Comparison of ENCODE assay signal across 1 cellular context in the genomic region with DNA sequence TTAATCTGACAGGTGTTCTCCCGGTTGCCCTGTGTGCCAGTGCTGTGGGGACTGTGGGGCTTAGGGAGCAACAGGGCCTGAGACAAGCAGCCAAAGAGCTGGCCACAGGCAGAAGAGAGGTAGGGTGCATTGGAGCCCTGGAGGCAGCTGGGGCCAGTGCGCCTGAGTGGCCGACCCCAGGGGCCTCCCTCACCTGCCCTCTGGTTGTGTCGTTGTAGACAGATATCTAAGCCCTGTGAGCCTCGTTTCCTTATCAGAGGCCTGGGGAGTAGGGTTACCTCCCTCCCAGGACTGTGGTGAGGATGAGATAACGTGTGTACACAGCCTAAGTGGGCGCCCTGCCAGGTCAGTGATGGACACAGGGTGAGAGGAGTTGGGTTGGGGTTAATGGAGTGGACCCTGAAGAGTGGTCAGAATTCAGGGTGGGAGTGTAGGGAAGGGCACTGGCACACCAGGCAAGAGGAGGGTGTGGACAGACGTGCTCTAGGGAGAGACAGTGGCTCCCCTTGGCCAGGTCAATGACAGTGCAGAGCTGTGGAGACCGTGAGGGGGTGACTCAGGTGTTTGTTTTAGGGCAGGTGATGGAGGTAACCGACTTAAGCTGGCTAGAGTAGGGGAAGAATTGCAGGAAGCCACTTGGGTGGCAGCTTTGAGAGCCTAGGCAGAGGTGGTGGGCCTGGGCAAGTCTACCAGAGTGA.
TF ChIP-seq lines count a peak whose summit lies in the region.

No MANE protein-coding gene starts in this region.

TF ChIP-seq in HepG2, 621 proteins besides CTCF, POLR2A, EP300 and RAD21 (continues in another document):
- peak; percentile 46; the same call in 1 of the 2 replicates for TF ChIP-seq HDAC2 (CRISPR knock-in tag; IDR thresholded peaks at IDR 0.05)
- no peak for TF ChIP-seq SCMH1 (CRISPR knock-in tag; IDR thresholded peaks at IDR 0.05; ENCODE audit: borderline replicate concordance)
- TF ChIP-seq, protein P1, sequence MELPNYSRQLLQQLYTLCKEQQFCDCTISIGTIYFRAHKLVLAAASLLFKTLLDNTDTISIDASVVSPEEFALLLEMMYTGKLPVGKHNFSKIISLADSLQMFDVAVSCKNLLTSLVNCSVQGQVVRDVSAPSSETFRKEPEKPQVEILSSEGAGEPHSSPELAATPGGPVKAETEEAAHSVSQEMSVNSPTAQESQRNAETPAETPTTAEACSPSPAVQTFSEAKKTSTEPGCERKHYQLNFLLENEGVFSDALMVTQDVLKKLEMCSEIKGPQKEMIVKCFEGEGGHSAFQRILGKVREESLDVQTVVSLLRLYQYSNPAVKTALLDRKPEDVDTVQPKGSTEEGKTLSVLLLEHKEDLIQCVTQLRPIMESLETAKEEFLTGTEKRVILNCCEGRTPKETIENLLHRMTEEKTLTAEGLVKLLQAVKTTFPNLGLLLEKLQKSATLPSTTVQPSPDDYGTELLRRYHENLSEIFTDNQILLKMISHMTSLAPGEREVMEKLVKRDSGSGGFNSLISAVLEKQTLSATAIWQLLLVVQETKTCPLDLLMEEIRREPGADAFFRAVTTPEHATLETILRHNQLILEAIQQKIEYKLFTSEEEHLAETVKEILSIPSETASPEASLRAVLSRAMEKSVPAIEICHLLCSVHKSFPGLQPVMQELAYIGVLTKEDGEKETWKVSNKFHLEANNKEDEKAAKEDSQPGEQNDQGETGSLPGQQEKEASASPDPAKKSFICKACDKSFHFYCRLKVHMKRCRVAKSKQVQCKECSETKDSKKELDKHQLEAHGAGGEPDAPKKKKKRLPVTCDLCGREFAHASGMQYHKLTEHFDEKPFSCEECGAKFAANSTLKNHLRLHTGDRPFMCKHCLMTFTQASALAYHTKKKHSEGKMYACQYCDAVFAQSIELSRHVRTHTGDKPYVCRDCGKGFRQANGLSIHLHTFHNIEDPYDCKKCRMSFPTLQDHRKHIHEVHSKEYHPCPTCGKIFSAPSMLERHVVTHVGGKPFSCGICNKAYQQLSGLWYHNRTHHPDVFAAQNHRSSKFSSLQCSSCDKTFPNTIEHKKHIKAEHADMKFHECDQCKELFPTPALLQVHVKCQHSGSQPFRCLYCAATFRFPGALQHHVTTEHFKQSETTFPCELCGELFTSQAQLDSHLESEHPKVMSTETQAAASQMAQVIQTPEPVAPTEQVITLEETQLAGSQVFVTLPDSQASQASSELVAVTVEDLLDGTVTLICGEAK (IDR thresholded peaks at IDR 0.05) = no peak
- TF ChIP-seq, protein P1 (CRISPR knock-in tag; IDR thresholded peaks at IDR 0.05) = peak; percentile 52; the same call in 1 of the 2 replicates
- TF ChIP-seq, protein P2, sequence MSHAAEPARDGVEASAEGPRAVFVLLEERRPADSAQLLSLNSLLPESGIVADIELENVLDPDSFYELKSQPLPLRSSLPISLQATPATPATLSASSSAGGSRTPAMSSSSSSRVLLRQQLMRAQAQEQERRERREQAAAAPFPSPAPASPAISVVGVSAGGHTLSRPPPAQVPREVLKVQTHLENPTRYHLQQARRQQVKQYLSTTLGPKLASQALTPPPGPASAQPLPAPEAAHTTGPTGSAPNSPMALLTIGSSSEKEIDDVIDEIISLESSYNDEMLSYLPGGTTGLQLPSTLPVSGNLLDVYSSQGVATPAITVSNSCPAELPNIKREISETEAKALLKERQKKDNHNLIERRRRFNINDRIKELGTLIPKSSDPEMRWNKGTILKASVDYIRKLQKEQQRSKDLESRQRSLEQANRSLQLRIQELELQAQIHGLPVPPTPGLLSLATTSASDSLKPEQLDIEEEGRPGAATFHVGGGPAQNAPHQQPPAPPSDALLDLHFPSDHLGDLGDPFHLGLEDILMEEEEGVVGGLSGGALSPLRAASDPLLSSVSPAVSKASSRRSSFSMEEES (CRISPR knock-in tag; IDR thresholded peaks at IDR 0.05) = 0 out of 2 replicates have a peak, but pooled peaks have one; percentile 23
- TF ChIP-seq ZBTB26 (CRISPR knock-in tag; IDR thresholded peaks at IDR 0.05; ENCODE audit: borderline replicate concordance) = no peak; the same call in 1 of the 2 replicates
- TF ChIP-seq, protein P3, sequence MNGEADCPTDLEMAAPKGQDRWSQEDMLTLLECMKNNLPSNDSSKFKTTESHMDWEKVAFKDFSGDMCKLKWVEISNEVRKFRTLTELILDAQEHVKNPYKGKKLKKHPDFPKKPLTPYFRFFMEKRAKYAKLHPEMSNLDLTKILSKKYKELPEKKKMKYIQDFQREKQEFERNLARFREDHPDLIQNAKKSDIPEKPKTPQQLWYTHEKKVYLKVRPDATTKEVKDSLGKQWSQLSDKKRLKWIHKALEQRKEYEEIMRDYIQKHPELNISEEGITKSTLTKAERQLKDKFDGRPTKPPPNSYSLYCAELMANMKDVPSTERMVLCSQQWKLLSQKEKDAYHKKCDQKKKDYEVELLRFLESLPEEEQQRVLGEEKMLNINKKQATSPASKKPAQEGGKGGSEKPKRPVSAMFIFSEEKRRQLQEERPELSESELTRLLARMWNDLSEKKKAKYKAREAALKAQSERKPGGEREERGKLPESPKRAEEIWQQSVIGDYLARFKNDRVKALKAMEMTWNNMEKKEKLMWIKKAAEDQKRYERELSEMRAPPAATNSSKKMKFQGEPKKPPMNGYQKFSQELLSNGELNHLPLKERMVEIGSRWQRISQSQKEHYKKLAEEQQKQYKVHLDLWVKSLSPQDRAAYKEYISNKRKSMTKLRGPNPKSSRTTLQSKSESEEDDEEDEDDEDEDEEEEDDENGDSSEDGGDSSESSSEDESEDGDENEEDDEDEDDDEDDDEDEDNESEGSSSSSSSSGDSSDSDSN (CRISPR knock-in tag; IDR thresholded peaks at IDR 0.05) = peak; percentile 51
- TF ChIP-seq FOXO1 (CRISPR knock-in tag; IDR thresholded peaks at IDR 0.05) = peak; percentile 48; the same call in 1 of the 2 replicates
- peak; percentile 37 for TF ChIP-seq BORCS8-MEF2B (CRISPR knock-in tag; IDR thresholded peaks at IDR 0.05)
- TF ChIP-seq ARHGAP35 (CRISPR knock-in tag; IDR thresholded peaks at IDR 0.05; ENCODE audit: borderline replicate concordance) = 0 out of 2 replicates have a peak, but pooled peaks have one; percentile 27
- no peak for TF ChIP-seq SOX13 (IDR thresholded peaks at IDR 0.05)
- TF ChIP-seq SOX13 (CRISPR knock-in tag; conservative IDR thresholded peaks at IDR 0.05 in 1 of 2, IDR thresholded peaks at IDR 0.05 in 1 of 2) = peak in 1 of 2 experiments; percentile 59; a peak in 2 of 4 replicates
- peak; percentile 63; the same call in 1 of the 2 replicates for TF ChIP-seq THAP9 (CRISPR knock-in tag; IDR thresholded peaks at IDR 0.05; ENCODE audit: borderline replicate concordance)
- TF ChIP-seq, protein P4, sequence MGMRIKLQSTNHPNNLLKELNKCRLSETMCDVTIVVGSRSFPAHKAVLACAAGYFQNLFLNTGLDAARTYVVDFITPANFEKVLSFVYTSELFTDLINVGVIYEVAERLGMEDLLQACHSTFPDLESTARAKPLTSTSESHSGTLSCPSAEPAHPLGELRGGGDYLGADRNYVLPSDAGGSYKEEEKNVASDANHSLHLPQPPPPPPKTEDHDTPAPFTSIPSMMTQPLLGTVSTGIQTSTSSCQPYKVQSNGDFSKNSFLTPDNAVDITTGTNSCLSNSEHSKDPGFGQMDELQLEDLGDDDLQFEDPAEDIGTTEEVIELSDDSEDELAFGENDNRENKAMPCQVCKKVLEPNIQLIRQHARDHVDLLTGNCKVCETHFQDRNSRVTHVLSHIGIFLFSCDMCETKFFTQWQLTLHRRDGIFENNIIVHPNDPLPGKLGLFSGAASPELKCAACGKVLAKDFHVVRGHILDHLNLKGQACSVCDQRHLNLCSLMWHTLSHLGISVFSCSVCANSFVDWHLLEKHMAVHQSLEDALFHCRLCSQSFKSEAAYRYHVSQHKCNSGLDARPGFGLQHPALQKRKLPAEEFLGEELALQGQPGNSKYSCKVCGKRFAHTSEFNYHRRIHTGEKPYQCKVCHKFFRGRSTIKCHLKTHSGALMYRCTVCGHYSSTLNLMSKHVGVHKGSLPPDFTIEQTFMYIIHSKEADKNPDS (CRISPR knock-in tag; IDR thresholded peaks at IDR 0.05) = no peak
- TF ChIP-seq POGK (CRISPR knock-in tag; conservative IDR thresholded peaks at IDR 0.05) = 0 out of 2 replicates have a peak, but pooled peaks have one; percentile 52
- TF ChIP-seq ZNF281 (CRISPR knock-in tag; IDR thresholded peaks at IDR 0.05; ENCODE audit: borderline replicate concordance) = 0 out of 2 replicates have a peak, but pooled peaks have one; percentile 22
- peak; percentile 48; the same call in 1 of the 2 replicates for TF ChIP-seq ZFP90 (CRISPR knock-in tag; IDR thresholded peaks at IDR 0.05; ENCODE audit: borderline replicate concordance)
- peak; percentile 59; the same call in 1 of the 2 replicates for TF ChIP-seq MEIS2 (CRISPR knock-in tag; IDR thresholded peaks at IDR 0.05)
- peak; percentile 25; the same call in 1 of the 2 replicates for TF ChIP-seq ZNF460 (CRISPR knock-in tag; IDR thresholded peaks at IDR 0.05; ENCODE audit: borderline replicate concordance)
- peak; percentile 38; the same call in 1 of the 2 replicates for TF ChIP-seq KAT8 (CRISPR knock-in tag; IDR thresholded peaks at IDR 0.05)
